17 cellular contexts compared by ENCODE assay signal in the genomic region with DNA sequence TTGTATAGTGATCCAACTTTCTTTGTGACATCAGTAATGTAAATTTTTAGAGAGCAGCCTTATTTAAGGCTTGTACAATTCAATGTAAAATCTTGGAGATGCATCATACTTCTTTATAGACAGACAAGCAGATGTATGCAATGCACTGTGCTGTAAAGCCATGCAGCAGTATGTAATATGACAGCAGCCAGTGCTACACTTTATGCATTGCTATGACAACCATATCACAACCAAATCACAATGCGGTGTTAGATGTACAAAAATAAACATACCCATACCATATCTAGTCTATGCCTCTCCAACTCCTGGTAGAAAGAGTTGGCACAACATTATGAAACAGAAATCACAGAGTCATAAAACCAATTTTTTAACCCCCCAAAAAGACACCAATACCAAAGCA.
A peak's percentile ranks its signal among the peaks of the same experiment; 100 is the strongest.
DNase-seq lines count a peak whose midpoint lies in the region; ATAC-seq, FAIRE-seq and TF ChIP-seq lines count a peak whose summit lies in the region.
"Had no signal": no experiment of that assay in that cellular context is flagged by ENCODE, and none has a peak within 500 bp of the region (broad histone marks: within the 10 kb centered on the region; RNA-seq: fewer than 3 reads in every experiment).

No MANE protein-coding gene starts in this region.

- WGBS in SK-N-SH (ENCODE audit: low lambda C conversion rate) = 85% methylated on average over 1 of the region's 1 CpG

- CTCF ChIA-PET in activated CD8-positive, alpha-beta T cell treated with anti-CD3 and anti-CD28 coated beads, Interleukin-2, amount 10 ng/mL, durations not matched to agents 7 days and 5 days (lab: Charles Lee) = no interaction called here
- CTCF ChIA-PET in activated CD8-positive, alpha-beta T cell treated with anti-CD3 and anti-CD28 coated beads for 36 hours (lab: Charles Lee) = no interaction called here
- CTCF ChIA-PET in SK-N-SH (lab: Yijun Ruan, JAX) = no interaction called here

- no peaks in the 10 kb centered on the region for H3K9me2 ChIP-seq in SK-N-SH

- H3K4me3 Mint-ChIP-seq in activated CD8-positive, alpha-beta T cell treated with anti-CD3 and anti-CD28 coated beads, Interleukin-2, amount 10 ng/mL, durations not matched to agents 7 days and 5 days = no peak overlapping the region
- no peak overlapping the region for H3K4me3 Mint-ChIP-seq in activated CD8-positive, alpha-beta T cell treated with anti-CD3 and anti-CD28 coated beads for 36 hours
- H3K4me3 Mint-ChIP-seq: CD4-positive, alpha-beta memory T cell; IgD-negative memory B cell had no signal

- peaks cover 5% of the 10 kb centered on the region for H3F3A ChIP-seq in SK-N-SH (replicated peaks; ENCODE audit: insufficient read depth)

- no peaks in the 10 kb centered on the region for H3K36me3 Mint-ChIP-seq in activated CD8-positive, alpha-beta T cell treated with anti-CD3 and anti-CD28 coated beads, Interleukin-2, amount 10 ng/mL, durations not matched to agents 7 days and 5 days (ENCODE audit: low read depth)
- peaks cover 10% of the 10 kb centered on the region for H3K36me3 Mint-ChIP-seq in activated CD8-positive, alpha-beta T cell treated with anti-CD3 and anti-CD28 coated beads for 36 hours (ENCODE audit: low read depth)

- H4K20me1 ChIP-seq in SK-N-SH (ENCODE audit: insufficient read depth) = no peaks in the 10 kb centered on the region

- H3K36me3 ChIP-seq in SK-N-SH (replicated peaks in 1 of 2; ENCODE audit: control insufficient read depth in 1 of 2, insufficient read depth in 2 of 2, low read length in 1 of 2) (peaks cover 35 to 41% of the 10 kb centered on the region in 2 experiments), left ventricle myocardium inferior (peaks cover 29% of the 10 kb centered on the region)
- H3K36me3 ChIP-seq: BE2C, SJSA1 had no signal

- no peak for FAIRE-seq in D721Med (lab: Jason Lieb, UNC)

- no peaks in the 10 kb centered on the region for H3K27me3 ChIP-seq in SK-N-SH (ENCODE audit: insufficient read depth)
- H3K27me3 ChIP-seq in left ventricle myocardium inferior (ENCODE audit: low read depth) = no peaks in the 10 kb centered on the region
- H3K27me3 ChIP-seq: BE2C, SJSA1 had no signal

- DNase-seq in activated CD8-positive, alpha-beta T cell treated with anti-CD3 and anti-CD28 coated beads, Interleukin-2, amount 10 ng/mL, durations not matched to agents 7 days and 5 days = no peak
- no peak for DNase-seq in activated CD8-positive, alpha-beta T cell treated with anti-CD3 and anti-CD28 coated beads for 36 hours
- peak; percentile 36 for DNase-seq in NCI-H2029 (lab: John Stamatoyannopoulos, UW)
- peak; percentile 13 for DNase-seq in SK-N-SH
- DNase-seq in D721Med (ENCODE audit: insufficient read length, low spot score) = no peak
- no peak for DNase-seq in left ventricle myocardium inferior
- DNase-seq: BE2C; CD4-positive, alpha-beta memory T cell; EL; NCI-H1436; NCI-H446; NK-92 treated with Interleukin-12 subunit alpha and Interleukin-12 subunit beta, amount 100 ng/mL, for 24 hours; T1000 had no signal

- no peaks in the 10 kb centered on the region for H3K79me2 ChIP-seq in SK-N-SH (ENCODE audit: insufficient read depth)

- TF ChIP-seq CTCF in activated CD8-positive, alpha-beta T cell treated with anti-CD3 and anti-CD28 coated beads for 36 hours (IDR thresholded peaks at IDR 0.05) = no peak
- no peak for TF ChIP-seq CTCF in SK-N-SH (IDR thresholded peaks at IDR 0.05)
- TF ChIP-seq CTCF in D721Med (IDR thresholded peaks at IDR 0.05; ENCODE audit: insufficient read depth, missing control alignments) = no peak
- TF ChIP-seq CTCF in left ventricle myocardium inferior (IDR thresholded peaks at IDR 0.05; ENCODE audit: borderline replicate concordance) = no peak

- no peak for TF ChIP-seq RAD21 in SK-N-SH (IDR thresholded peaks at IDR 0.05; ENCODE audit: low read length)

- ATAC-seq in activated CD8-positive, alpha-beta T cell treated with anti-CD3 and anti-CD28 coated beads, Interleukin-2, amount 10 ng/mL, durations not matched to agents 7 days and 5 days = peak; percentile 30
- no peak for ATAC-seq in activated CD8-positive, alpha-beta T cell treated with anti-CD3 and anti-CD28 coated beads for 36 hours
- no peak for ATAC-seq in GM21619 (IDR thresholded peaks at IDR 0.05; ENCODE audit: unreplicated experiment)
- ATAC-seq: HCT116 had no signal

- H3K27ac Mint-ChIP-seq in activated CD8-positive, alpha-beta T cell treated with anti-CD3 and anti-CD28 coated beads, Interleukin-2, amount 10 ng/mL, durations not matched to agents 7 days and 5 days = no peak overlapping the region
- H3K27ac Mint-ChIP-seq in activated CD8-positive, alpha-beta T cell treated with anti-CD3 and anti-CD28 coated beads for 36 hours = no peak overlapping the region
- H3K27ac Mint-ChIP-seq: CD4-positive, alpha-beta memory T cell; IgD-negative memory B cell had no signal

- H3K27me3 Mint-ChIP-seq in activated CD8-positive, alpha-beta T cell treated with anti-CD3 and anti-CD28 coated beads, Interleukin-2, amount 10 ng/mL, durations not matched to agents 7 days and 5 days (ENCODE audit: low read depth) = no peaks in the 10 kb centered on the region
- H3K27me3 Mint-ChIP-seq in activated CD8-positive, alpha-beta T cell treated with anti-CD3 and anti-CD28 coated beads for 36 hours = no peaks in the 10 kb centered on the region
- H3K27me3 Mint-ChIP-seq: CD4-positive, alpha-beta memory T cell; IgD-negative memory B cell had no signal

- no peaks in the 10 kb centered on the region for H3K9me3 Mint-ChIP-seq in activated CD8-positive, alpha-beta T cell treated with anti-CD3 and anti-CD28 coated beads, Interleukin-2, amount 10 ng/mL, durations not matched to agents 7 days and 5 days (ENCODE audit: insufficient read depth)
- H3K9me3 Mint-ChIP-seq in activated CD8-positive, alpha-beta T cell treated with anti-CD3 and anti-CD28 coated beads for 36 hours = no peaks in the 10 kb centered on the region
- H3K9me3 Mint-ChIP-seq: CD4-positive, alpha-beta memory T cell; IgD-negative memory B cell had no signal

- no peak overlapping the region for H2AFZ ChIP-seq in SK-N-SH (ENCODE audit: low read depth)

- H3K4me3 ChIP-seq in SK-N-SH (ENCODE audit: low read depth in 2 of 2, low read length in 1 of 2) (no peak overlapping the region), left ventricle myocardium inferior (no peak overlapping the region)
- H3K4me3 ChIP-seq: SJSA1 had no signal

- no peak overlapping the region for H3K27ac ChIP-seq in SK-N-SH (ENCODE audit: low read depth in 2 of 2, low read length in 1 of 2)
- no peak overlapping the region for H3K27ac ChIP-seq in left ventricle myocardium inferior (replicated peaks)
- H3K27ac ChIP-seq: SJSA1 had no signal

- no peaks in the 10 kb centered on the region for H3K4me1 Mint-ChIP-seq in activated CD8-positive, alpha-beta T cell treated with anti-CD3 and anti-CD28 coated beads, Interleukin-2, amount 10 ng/mL, durations not matched to agents 7 days and 5 days (ENCODE audit: low read depth)
- H3K4me1 Mint-ChIP-seq in activated CD8-positive, alpha-beta T cell treated with anti-CD3 and anti-CD28 coated beads for 36 hours (ENCODE audit: low read depth) = no peaks in the 10 kb centered on the region
- H3K4me1 Mint-ChIP-seq: CD4-positive, alpha-beta memory T cell; IgD-negative memory B cell had no signal

- H3K9me3 ChIP-seq in SK-N-SH = no peaks in the 10 kb centered on the region
- no peaks in the 10 kb centered on the region for H3K9me3 ChIP-seq in left ventricle myocardium inferior (replicated peaks)
- H3K9me3 ChIP-seq: BE2C, SJSA1 had no signal

- H3K4me2 ChIP-seq in SK-N-SH = no peak overlapping the region

- intact Hi-C loops in activated CD8-positive, alpha-beta T cell treated with anti-CD3 and anti-CD28 coated beads for 36 hours (cut with micrococcal nuclease) = no loop called here
- intact Hi-C loops in left ventricle myocardium inferior (cut with micrococcal nuclease) = no loop called here

- peaks cover 5 to 8% of the 10 kb centered on the region in 2 experiments; a peak in 2 of 4 replicates for H3K4me1 ChIP-seq in SK-N-SH (ENCODE audit: control insufficient read depth in 1 of 2, insufficient read depth in 2 of 2, low read depth in 1 of 2, low read length in 1 of 2)
- peaks cover 8% of the 10 kb centered on the region for H3K4me1 ChIP-seq in left ventricle myocardium inferior
- H3K4me1 ChIP-seq: BE2C, SJSA1 had no signal

- POLR2A ChIA-PET in activated CD8-positive, alpha-beta T cell treated with anti-CD3 and anti-CD28 coated beads, Interleukin-2, amount 10 ng/mL, durations not matched to agents 7 days and 5 days (lab: Charles Lee) = no interaction called here
- POLR2A ChIA-PET in activated CD8-positive, alpha-beta T cell treated with anti-CD3 and anti-CD28 coated beads for 36 hours (lab: Charles Lee) = no interaction called here
- POLR2A ChIA-PET in SK-N-SH (lab: Yijun Ruan, JAX) = no interaction called here

- no peak overlapping the region for H3K9ac ChIP-seq in SK-N-SH

- TF ChIP-seq EP300 in SK-N-SH (IDR thresholded peaks at IDR 0.05; ENCODE audit: borderline replicate concordance in 1 of 2, low read depth in 1 of 2, low read length in 1 of 2) = no peak

TF ChIP-seq in SK-N-SH, 30 proteins besides CTCF, POLR2A, EP300 and RAD21:
- peak; percentile 40 for TF ChIP-seq GATA2 (CRISPR knock-in tag; IDR thresholded peaks at IDR 0.05)
- TF ChIP-seq MXI1 (IDR thresholded peaks at IDR 0.05; ENCODE audit: low read depth, low read length) = peak; percentile 36; the same call in 1 of the 2 replicates
- no peak for TF ChIP-seq CHD2 (IDR thresholded peaks at IDR 0.05; ENCODE audit: low read length, partially characterized antibody)
TF ChIP-seq in SK-N-SH: peak in this region for 2.

Comparison
In these comparisons a context has a peak if more than half of its experiments do, and no peak if none do; other contexts are left out.
1. DNase-seq: peak in NCI-H2029 (single experiment) and SK-N-SH (single experiment); none in activated CD8-positive, alpha-beta T cell treated with anti-CD3 and anti-CD28 coated beads, Interleukin-2, amount 10 ng/mL, durations not matched to agents 7 days and 5 days (single experiment), activated CD8-positive, alpha-beta T cell treated with anti-CD3 and anti-CD28 coated beads for 36 hours (single experiment), D721Med (single experiment) and left ventricle myocardium inferior (single experiment).